1 cellular context compared by ENCODE assay signal in the genomic region with DNA sequence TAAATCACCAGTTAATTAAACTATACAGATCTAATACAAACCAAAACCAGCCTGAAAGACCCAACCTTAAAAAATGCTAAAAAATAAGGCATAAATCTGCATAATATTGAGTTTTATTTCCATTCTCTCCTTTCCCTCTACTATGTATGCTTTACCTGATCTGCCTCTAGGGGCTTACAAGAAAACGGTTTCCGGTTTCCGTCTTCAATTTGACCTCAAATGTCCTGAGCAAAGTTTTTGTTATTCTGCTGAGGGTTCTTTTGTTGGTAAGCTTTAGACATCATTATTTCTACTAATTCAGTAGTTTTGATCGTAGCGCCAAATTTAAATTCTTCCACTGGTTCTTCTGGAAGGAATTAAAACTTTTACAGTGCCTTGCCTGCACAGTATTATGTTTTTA. TPM values are rescaled to one million over a fixed set of nuclear protein-coding genes. Genes with fewer than 3 reads are reported as not detected.
"Had no signal": no experiment of that assay in that cellular context is flagged by ENCODE, and none has a peak within 500 bp of the region (broad histone marks: within the 10 kb centered on the region; RNA-seq: fewer than 3 reads in every experiment).

No MANE protein-coding gene starts in this region.

RNA-seq across cellular contexts. Expression of gene PLEKHB1, which starts 30.2 kb away (rescaled TPM):
- total RNA-seq: SJSA1 had no signal
